14 cellular contexts compared by ENCODE assay signal in genomic region chr3:49352286-49352685, GRCh38. TPM values are rescaled to one million over a fixed set of nuclear protein-coding genes. Genes with fewer than 3 reads are reported as not detected.
A peak's percentile ranks its signal among the peaks of the same experiment; 100 is the strongest.
DNase-seq lines count a peak whose midpoint lies in the region; ATAC-seq and TF ChIP-seq lines count a peak whose summit lies in the region.
"Had no signal": no experiment of that assay in that cellular context is flagged by ENCODE, and none has a peak within 500 bp of the region (broad histone marks: within the 10 kb centered on the region; RNA-seq: fewer than 3 reads in every experiment).

No MANE protein-coding gene starts in this region.

- H3K9ac ChIP-seq in adipocyte (ENCODE audit: low read length) (peak overlapping the region; percentile 78), liver (ENCODE audit: low read depth in 1 of 2, low read length in 2 of 2) (no peak overlapping the region), subcutaneous abdominal adipose tissue (ENCODE audit: low read length in 5 of 5) (peak overlapping the region in 2 of 5 donors; percentile 17 to 52)

- TF ChIP-seq CTCF in HFFc6 (IDR thresholded peaks at IDR 0.05) (no peak), liver (IDR thresholded peaks at IDR 0.05; ENCODE audit: low read depth, low read length, missing input control) (no peak)

- no peaks in the 10 kb centered on the region for H3K9me3 Mint-ChIP-seq in HFFc6
- H3K9me3 Mint-ChIP-seq: activated T-cell treated with anti-CD3 and anti-CD28 coated beads, Interleukin-2, amount 50 U/mL, for 4 hours had no signal

- WGBS in liver: 81% methylated on average over 2 of the region's 2 CpGs

- H3K4me1 ChIP-seq in adipocyte (ENCODE audit: control insufficient read depth, insufficient read depth, low read length): peaks cover 41% of the 10 kb centered on the region
- H3K4me1 ChIP-seq in liver (ENCODE audit: control insufficient read depth in 4 of 4, insufficient read depth in 4 of 4, low read length in 3 of 4): peaks cover 6 to 34% (median 24%) of the 10 kb centered on the region in 4 donors
- H3K4me1 ChIP-seq in subcutaneous abdominal adipose tissue (ENCODE audit: control insufficient read depth in 5 of 5, insufficient read depth in 5 of 5, low read length in 5 of 5): peaks cover 8 to 56% (median 50%) of the 10 kb centered on the region in 5 donors

- H3K9me3 ChIP-seq in adipocyte (ENCODE audit: control insufficient read depth, low read length) (no peaks in the 10 kb centered on the region), liver (ENCODE audit: control insufficient read depth in 4 of 4, low read length in 3 of 4) (no peaks in the 10 kb centered on the region), subcutaneous abdominal adipose tissue (ENCODE audit: control insufficient read depth in 5 of 5, low read length in 5 of 5) (no peaks in the 10 kb centered on the region)
- H3K9me3 ChIP-seq: gastroesophageal sphincter had no signal

- H3K4me3 Mint-ChIP-seq in HFFc6: peak overlapping the region; percentile 33
- H3K4me3 Mint-ChIP-seq: activated T-cell treated with anti-CD3 and anti-CD28 coated beads, Interleukin-2, amount 50 U/mL, for 4 hours had no signal

- H3K27ac Mint-ChIP-seq in HFFc6: peak overlapping the region; percentile 88

- H3K27me3 ChIP-seq in adipocyte (replicated peaks; ENCODE audit: control insufficient read depth, insufficient read depth, low read length) (no peaks in the 10 kb centered on the region), liver (ENCODE audit: control insufficient read depth in 4 of 4, insufficient read depth in 4 of 4, low read length in 3 of 4) (no peaks in the 10 kb centered on the region), subcutaneous abdominal adipose tissue (ENCODE audit: control insufficient read depth in 5 of 5, insufficient read depth in 4 of 5, low read length in 5 of 5) (no peaks in the 10 kb centered on the region)
- H3K27me3 ChIP-seq: gastroesophageal sphincter had no signal

- no peak for TF ChIP-seq RAD21 in liver (IDR thresholded peaks at IDR 0.05)

- H3K4me3 ChIP-seq in adipocyte (ENCODE audit: low read length): no peak overlapping the region
- H3K4me3 ChIP-seq in liver (ENCODE audit: low read depth in 1 of 3, low read length in 3 of 3): no peak overlapping the region
- H3K4me3 ChIP-seq in subcutaneous abdominal adipose tissue (ENCODE audit: low read depth in 1 of 5, low read length in 5 of 5): peak overlapping the region in 1 of 5 donors; percentile 7
- H3K4me3 ChIP-seq: gastroesophageal sphincter had no signal

- DNase-seq in HFFc6 (no peak), adipocyte (ENCODE audit: low read depth) (no peak), kidney tubule cell (ENCODE audit: low spot score) (no peak), pons (ENCODE audit: low spot score) (no peak)
- DNase-seq in stimulated activated CD4-positive, alpha-beta T cell treated with anti-CD3 and anti-CD28 coated beads, Interleukin-4, amount 100 ng/mL, for 1 hour: no peak
- DNase-seq: activated T-cell treated with anti-CD3 and anti-CD28 coated beads, Interleukin-2, amount 50 U/mL, for 4 hours; central memory CD4-positive, alpha-beta T cell; NCI-H748 treated with DMSO at 0.1 percent for 48 hours; stimulated activated CD4-positive, alpha-beta T cell treated with anti-CD3 and anti-CD28 coated beads, Interleukin-2, amount 100 ng/mL, for 48 hours; T-helper 9 cell had no signal

- ATAC-seq in GM21737 (IDR thresholded peaks at IDR 0.05; ENCODE audit: unreplicated experiment): no peak
- ATAC-seq: activated T-cell treated with anti-CD3 and anti-CD28 coated beads, Interleukin-2, amount 50 U/mL, for 4 hours had no signal

- H3K27ac ChIP-seq in liver (ENCODE audit: low read depth in 1 of 2, low read length in 2 of 2) (peak overlapping the region; percentile 58 to 91), subcutaneous abdominal adipose tissue (ENCODE audit: low read depth, low read length) (peak overlapping the region; percentile 90)

- peaks cover 9% of the 10 kb centered on the region for H3K27me3 Mint-ChIP-seq in HFFc6 (ENCODE audit: insufficient read depth)

- H3K36me3 ChIP-seq in adipocyte (ENCODE audit: control insufficient read depth, insufficient read depth, low read length, severe bottlenecking): peaks cover 13% of the 10 kb centered on the region
- H3K36me3 ChIP-seq in liver (ENCODE audit: control insufficient read depth in 4 of 4, insufficient read depth in 3 of 4, low read depth in 1 of 4, low read length in 3 of 4): peaks cover 0 to 11% (median 5%) of the 10 kb centered on the region in 4 donors
- H3K36me3 ChIP-seq in subcutaneous abdominal adipose tissue (ENCODE audit: control insufficient read depth in 5 of 5, insufficient read depth in 5 of 5, low read length in 5 of 5): peaks cover 0 to 12% (median 9%) of the 10 kb centered on the region in 5 donors

- peaks cover 17% of the 10 kb centered on the region for H3K36me3 Mint-ChIP-seq in HFFc6 (ENCODE audit: low read depth)

- H3K4me1 Mint-ChIP-seq in HFFc6 (ENCODE audit: low read depth): peaks cover 49% of the 10 kb centered on the region

TF ChIP-seq in liver, 16 proteins besides CTCF, POLR2A, EP300 and RAD21:
- TF ChIP-seq YY1 (IDR thresholded peaks at IDR 0.05) (no peak), ATF3 (IDR thresholded peaks at IDR 0.05) (no peak), JUND (IDR thresholded peaks at IDR 0.05) (no peak), GABPA (IDR thresholded peaks at IDR 0.05 in 1 of 2, conservative IDR thresholded peaks at IDR 0.05 in 1 of 2) (no peak), MAX (IDR thresholded peaks at IDR 0.05) (no peak), EGR1 (IDR thresholded peaks at IDR 0.05; ENCODE audit: low read depth in 2 of 2) (no peak), HNF4A (conservative IDR thresholded peaks at IDR 0.05) (no peak), HNF4G (IDR thresholded peaks at IDR 0.05) (no peak), SP1 (IDR thresholded peaks at IDR 0.05) (no peak), ZBTB33 (IDR thresholded peaks at IDR 0.05) (no peak), NR2F2 (IDR thresholded peaks at IDR 0.05) (no peak), TAF1 (conservative IDR thresholded peaks at IDR 0.05) (no peak)
TF ChIP-seq in liver: peak in this region for 0.

RNA-seq across cellular contexts. Expression of gene GPX1, which starts 5.9 kb away (rescaled TPM):
- total RNA-seq in HFFc6 (2021; fragmentation: NEBNext Ultra II Directional; extraction: Animal tissue kit (Norgen Biotek cat#: 25700)): 100 to 1,000 TPM; 359 to 607 (median 548) TPM
- total RNA-seq in liver: 100 to 1,000 TPM in 1 of 2 donors, 10 to 100 TPM in 1; 87.0 to 125 TPM
- polyA plus RNA-seq in liver: 100 to 1,000 TPM; 313 to 412 TPM

RNA-seq across cellular contexts. Expression of gene USP4, which starts 12.4 kb away (rescaled TPM):
- 10 to 100 TPM; 41.4 to 48.3 (median 44.8) TPM for total RNA-seq in HFFc6 (2021; fragmentation: NEBNext Ultra II Directional; extraction: Animal tissue kit (Norgen Biotek cat#: 25700))
- 10 to 100 TPM; 16.1 to 17.7 TPM for total RNA-seq in liver
- 10 to 100 TPM; 12.5 to 13.7 TPM for polyA plus RNA-seq in liver

RNA-seq across cellular contexts. Expression of gene RHOA, which starts 59.5 kb away (rescaled TPM):
- 100 to 1,000 TPM; 703 to 739 (median 716) TPM for total RNA-seq in HFFc6 (2021; fragmentation: NEBNext Ultra II Directional; extraction: Animal tissue kit (Norgen Biotek cat#: 25700))
- total RNA-seq in liver: 100 to 1,000 TPM; 157 to 162 TPM
- 100 to 1,000 TPM; 144 to 169 TPM for polyA plus RNA-seq in liver

RNA-seq across cellular contexts. Expression of gene TCTA, which starts 59.9 kb away (rescaled TPM):
- total RNA-seq in HFFc6 (2021; fragmentation: NEBNext Ultra II Directional; extraction: Animal tissue kit (Norgen Biotek cat#: 25700)): 10 to 100 TPM; 45.5 to 58.7 (median 49.9) TPM
- 10 to 100 TPM; 13.6 to 24.9 TPM for total RNA-seq in liver
- 10 to 100 TPM; 24.3 to 28.2 TPM for polyA plus RNA-seq in liver

Comparison
In these comparisons a context has a peak if more than half of its experiments do, and no peak if none do; other contexts are left out.
1. RNA of gene RHOA, which starts 59.5 kb away (total RNA-seq): 703 to 739 TPM in HFFc6; 157 to 162 TPM in liver; every median in the first group is over 4 times any median in the second.